Comparison of ENCODE assay signal across 3 cellular contexts in the genomic region with DNA sequence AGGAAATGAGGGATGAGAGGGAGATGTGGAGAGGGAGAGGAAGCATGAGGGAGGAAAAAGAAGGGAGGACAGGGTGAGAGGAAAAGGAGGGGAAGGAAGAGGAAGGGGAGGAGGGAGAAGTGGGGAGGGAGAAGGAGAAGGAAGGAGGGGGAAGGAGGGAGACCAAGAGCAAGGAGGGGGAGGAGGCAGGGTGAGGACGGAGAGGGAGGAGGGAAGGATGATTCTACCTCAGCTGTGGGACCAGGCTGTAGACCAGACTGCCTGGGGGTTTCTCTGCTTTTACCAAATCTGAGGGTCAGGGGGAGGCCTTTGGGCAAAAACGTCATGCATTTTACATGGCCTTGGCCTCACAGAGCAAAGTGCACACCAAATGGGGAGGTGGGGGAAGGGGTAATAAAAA.
TF ChIP-seq lines count a peak whose summit lies in the region.

No MANE protein-coding gene starts in this region.

TF ChIP-seq in HepG2, 621 proteins besides CTCF, POLR2A, EP300 and RAD21:
- TF ChIP-seq ZNF333 (CRISPR knock-in tag; IDR thresholded peaks at IDR 0.05; ENCODE audit: borderline replicate concordance) (no peak), PCBP2 (optimal IDR thresholded peaks at IDR 0.05; ENCODE audit: low read depth, low read length, poor library complexity, severe bottlenecking) (peak; percentile 79)
TF ChIP-seq in HepG2: peak in this region for 1.

TF ChIP-seq in HEK293, 187 proteins besides CTCF, POLR2A, EP300 and RAD21:
- peak; percentile 24; the same call in 1 of the 2 replicates for TF ChIP-seq EGR2 (tag by site-specific recombination; IDR thresholded peaks at IDR 0.05; ENCODE audit: low read depth)
- no peak for TF ChIP-seq ZNF555 (tag by site-specific recombination; conservative IDR thresholded peaks at IDR 0.05)
- TF ChIP-seq, protein P1, sequence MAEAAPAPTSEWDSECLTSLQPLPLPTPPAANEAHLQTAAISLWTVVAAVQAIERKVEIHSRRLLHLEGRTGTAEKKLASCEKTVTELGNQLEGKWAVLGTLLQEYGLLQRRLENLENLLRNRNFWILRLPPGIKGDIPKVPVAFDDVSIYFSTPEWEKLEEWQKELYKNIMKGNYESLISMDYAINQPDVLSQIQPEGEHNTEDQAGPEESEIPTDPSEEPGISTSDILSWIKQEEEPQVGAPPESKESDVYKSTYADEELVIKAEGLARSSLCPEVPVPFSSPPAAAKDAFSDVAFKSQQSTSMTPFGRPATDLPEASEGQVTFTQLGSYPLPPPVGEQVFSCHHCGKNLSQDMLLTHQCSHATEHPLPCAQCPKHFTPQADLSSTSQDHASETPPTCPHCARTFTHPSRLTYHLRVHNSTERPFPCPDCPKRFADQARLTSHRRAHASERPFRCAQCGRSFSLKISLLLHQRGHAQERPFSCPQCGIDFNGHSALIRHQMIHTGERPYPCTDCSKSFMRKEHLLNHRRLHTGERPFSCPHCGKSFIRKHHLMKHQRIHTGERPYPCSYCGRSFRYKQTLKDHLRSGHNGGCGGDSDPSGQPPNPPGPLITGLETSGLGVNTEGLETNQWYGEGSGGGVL (tag by site-specific recombination; IDR thresholded peaks at IDR 0.05) = peak; percentile 28; the same call in 1 of the 2 replicates

TF ChIP-seq in K562, 482 proteins besides CTCF, POLR2A, EP300 and RAD21:
- TF ChIP-seq BRD4 (IDR thresholded peaks at IDR 0.05) (no peak), ZNF263 (CRISPR knock-in tag; IDR thresholded peaks at IDR 0.05; ENCODE audit: borderline replicate concordance) (peak; percentile 76; the same call in 1 of the 2 replicates), ZNF764 (CRISPR knock-in tag; IDR thresholded peaks at IDR 0.05; ENCODE audit: low read depth) (no peak), TAF9B (IDR thresholded peaks at IDR 0.05; ENCODE audit: partially characterized antibody) (no peak), SIN3B (IDR thresholded peaks at IDR 0.05; ENCODE audit: low read depth) (no peak)
- TF ChIP-seq, protein P2, sequence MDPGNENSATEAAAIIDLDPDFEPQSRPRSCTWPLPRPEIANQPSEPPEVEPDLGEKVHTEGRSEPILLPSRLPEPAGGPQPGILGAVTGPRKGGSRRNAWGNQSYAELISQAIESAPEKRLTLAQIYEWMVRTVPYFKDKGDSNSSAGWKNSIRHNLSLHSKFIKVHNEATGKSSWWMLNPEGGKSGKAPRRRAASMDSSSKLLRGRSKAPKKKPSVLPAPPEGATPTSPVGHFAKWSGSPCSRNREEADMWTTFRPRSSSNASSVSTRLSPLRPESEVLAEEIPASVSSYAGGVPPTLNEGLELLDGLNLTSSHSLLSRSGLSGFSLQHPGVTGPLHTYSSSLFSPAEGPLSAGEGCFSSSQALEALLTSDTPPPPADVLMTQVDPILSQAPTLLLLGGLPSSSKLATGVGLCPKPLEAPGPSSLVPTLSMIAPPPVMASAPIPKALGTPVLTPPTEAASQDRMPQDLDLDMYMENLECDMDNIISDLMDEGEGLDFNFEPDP (CRISPR knock-in tag; IDR thresholded peaks at IDR 0.05) = no peak
